Comparison of ENCODE assay signal across 31 cellular contexts in the genomic region with DNA sequence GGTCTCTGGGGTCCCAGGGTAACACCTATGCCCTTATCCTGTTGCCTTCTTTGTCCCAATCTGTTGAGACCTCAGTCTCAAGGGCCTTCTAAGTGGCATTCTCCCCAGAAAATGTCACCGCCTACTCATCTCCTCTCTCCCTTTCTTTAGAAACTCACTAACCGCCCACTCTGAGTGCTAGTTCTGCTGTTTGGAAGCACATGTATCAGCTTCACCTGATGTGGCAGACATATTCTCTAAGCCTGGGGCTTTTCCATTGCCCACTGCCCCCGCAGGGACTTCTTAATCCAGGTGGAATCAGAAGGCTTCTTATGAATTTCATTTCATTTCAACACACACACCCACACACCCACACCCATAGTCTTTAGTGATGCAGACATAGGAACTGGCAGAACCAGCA.
"Had no signal": no experiment of that assay in that cellular context is flagged by ENCODE, and none has a peak within 500 bp of the region (broad histone marks: within the 10 kb centered on the region; RNA-seq: fewer than 3 reads in every experiment).

No MANE protein-coding gene starts in this region.

- ATAC-seq: activated naive CD4-positive, alpha-beta T cell treated with anti-CD3 and anti-CD28 coated beads, Interleukin-2, amount 50 U/mL, for 72 hours; activated naive CD8-positive, alpha-beta T cell treated with anti-CD3 and anti-CD28 coated beads, Interleukin-2, amount 50 U/mL, for 24 hours; activated T-cell treated with anti-CD3 and anti-CD28 coated beads, Interleukin-2, amount 50 U/mL, for 4 hours; body of pancreas; Panc1; Right ventricle myocardium inferior; T-cell had no signal

- H3K4me1 ChIP-seq: ascending aorta, body of pancreas had no signal

- H3K4me3 ChIP-seq: ascending aorta, body of pancreas, SK-N-MC had no signal

- DNase-seq: activated B cell treated with CpG ODN at 0.5 μM for 24 hours; activated CD4-positive, alpha-beta memory T cell treated with anti-CD3 and anti-CD28 coated beads for 36 hours; activated CD4-positive, alpha-beta T cell treated with anti-CD3 and anti-CD28 coated beads for 1 hour; activated CD4-positive, alpha-beta T cell treated with anti-CD3 and anti-CD28 coated beads, Interleukin-2, amount 10 ng/mL, durations not matched to agents 7 days and 5 days; activated CD8-positive, alpha-beta memory T cell treated with anti-CD3 and anti-CD28 coated beads for 24 hours; activated effector memory CD4-positive, alpha-beta T cell treated with anti-CD3 and anti-CD28 coated beads, Interleukin-2, amount 50 U/mL, for 16 hours; activated naive CD4-positive, alpha-beta T cell treated with Interleukin-2 at 50 U/mL for 16 hours; activated naive CD8-positive, alpha-beta T cell treated with anti-CD3 and anti-CD28 coated beads, Interleukin-2, amount 50 U/mL, for 24 hours; activated T-cell treated with anti-CD3 and anti-CD28 coated beads, Interleukin-2, amount 50 U/mL, for 4 hours; amniotic stem cell; body of pancreas; MV-4-11; NCI-H1092 treated with DMSO at 0.1 percent for 48 hours; NCI-H1436; NCI-H1694 treated with DMSO at 0.1 percent for 48 hours; NCI-H2029 treated with DMSO at 0.1 percent for 48 hours; NCI-H2227 treated with DMSO at 0.1 percent for 48 hours; NCI-H446 treated with DMSO at 0.1 percent for 48 hours; NCI-H526 treated with DMSO at 0.1 percent for 48 hours; NCI-H82; OCI-M1; RPMI8226; T-cell; T-helper 2 cell; T1000 had no signal

- H3K36me3 ChIP-seq: ascending aorta had no signal

- H3K9me3 ChIP-seq: ascending aorta, body of pancreas had no signal

- H3K4me2 ChIP-seq: KMS-11 had no signal

- H3K27ac ChIP-seq: ascending aorta, body of pancreas, KMS-11, SK-N-MC had no signal

- H3K27me3 ChIP-seq: ascending aorta, body of pancreas had no signal

- H3K9ac ChIP-seq: KMS-11 had no signal
